Comparison of ENCODE assay signal across 26 cellular contexts in genomic region chr2:198775737-198776136, GRCh38.
A peak's percentile ranks its signal among the peaks of the same experiment; 100 is the strongest.
DNase-seq lines count a peak whose midpoint lies in the region; ATAC-seq and TF ChIP-seq lines count a peak whose summit lies in the region.
"Had no signal": no experiment of that assay in that cellular context is flagged by ENCODE, and none has a peak within 500 bp of the region (broad histone marks: within the 10 kb centered on the region; RNA-seq: fewer than 3 reads in every experiment).

No MANE protein-coding gene starts in this region.

- no peak for TF ChIP-seq CTCF in OCI-LY3 (IDR thresholded peaks at IDR 0.05; ENCODE audit: low read depth, low read length)
- no peak for TF ChIP-seq CTCF in epithelial cell of esophagus (IDR thresholded peaks at IDR 0.05; ENCODE audit: insufficient read depth, low read depth, low read length, missing control alignments)
- TF ChIP-seq CTCF in osteoblast (IDR thresholded peaks at IDR 0.05; ENCODE audit: extremely low read depth, low read depth, low read length): no peak
- TF ChIP-seq CTCF in upper lobe of right lung (IDR thresholded peaks at IDR 0.05): no peak

- H3K27me3 ChIP-seq in OCI-LY3 (ENCODE audit: low read depth, low read length) (0 out of 2 replicates have a peak, but pooled peaks cover 3% of the 10 kb centered on the region), osteoblast (ENCODE audit: insufficient read depth, low read length) (no peaks in the 10 kb centered on the region), upper lobe of right lung (no peaks in the 10 kb centered on the region)
- H3K27me3 ChIP-seq: MG63 had no signal

- no peak for ATAC-seq in upper lobe of right lung
- ATAC-seq: HCT116, HepG2, Panc1 had no signal

- H3K79me2 ChIP-seq in OCI-LY3 (ENCODE audit: low read length): no peaks in the 10 kb centered on the region
- no peaks in the 10 kb centered on the region for H3K79me2 ChIP-seq in osteoblast (ENCODE audit: insufficient read depth, low read length)

- H3K27ac ChIP-seq in OCI-LY3 (ENCODE audit: low read length) (no peak overlapping the region), osteoblast (ENCODE audit: low read depth, low read length) (no peak overlapping the region), upper lobe of right lung (no peak overlapping the region), substantia nigra (ENCODE audit: low read depth, low read length, poor library complexity, severe bottlenecking) (no peak overlapping the region)
- H3K27ac ChIP-seq: SK-N-MC had no signal

- no peak overlapping the region for H3K4me2 ChIP-seq in OCI-LY3 (ENCODE audit: low read length)
- H3K4me2 ChIP-seq in osteoblast (ENCODE audit: insufficient read depth, low read length): no peak overlapping the region

- H3K4me1 ChIP-seq in OCI-LY3 (ENCODE audit: low read length): no peaks in the 10 kb centered on the region
- H3K4me1 ChIP-seq in osteoblast (ENCODE audit: insufficient read depth, low read length): no peaks in the 10 kb centered on the region
- H3K4me1 ChIP-seq in upper lobe of right lung: no peaks in the 10 kb centered on the region

- no peak overlapping the region for H3K4me3 ChIP-seq in OCI-LY3 (ENCODE audit: low read length)
- no peak overlapping the region for H3K4me3 ChIP-seq in epithelial cell of esophagus (ENCODE audit: low read length)
- H3K4me3 ChIP-seq in osteoblast (ENCODE audit: insufficient read depth, low read length): no peak overlapping the region
- H3K4me3 ChIP-seq in upper lobe of right lung: no peak overlapping the region
- H3K4me3 ChIP-seq: MG63, SK-N-MC had no signal

- H3K36me3 ChIP-seq in OCI-LY3 (replicated peaks; ENCODE audit: low read depth, low read length): no peaks in the 10 kb centered on the region
- no peaks in the 10 kb centered on the region for H3K36me3 ChIP-seq in osteoblast (ENCODE audit: insufficient read depth, low read length)
- H3K36me3 ChIP-seq in upper lobe of right lung: no peaks in the 10 kb centered on the region
- H3K36me3 ChIP-seq: MG63 had no signal

- intact Hi-C loops in upper lobe of right lung (cut with DNase I): no loop called here

- H3K9me3 ChIP-seq in OCI-LY3 (ENCODE audit: insufficient read depth, low read length) (no peaks in the 10 kb centered on the region), osteoblast (ENCODE audit: low read depth, low read length) (no peaks in the 10 kb centered on the region), upper lobe of right lung (no peaks in the 10 kb centered on the region)
- H3K9me3 ChIP-seq: MG63 had no signal

- no peak overlapping the region for H3K9ac ChIP-seq in OCI-LY3 (ENCODE audit: low read length)

- H2AFZ ChIP-seq in OCI-LY3 (ENCODE audit: low read depth, low read length) (0 out of 2 replicates have a peak overlapping the region, but pooled peaks have one; percentile 35), osteoblast (ENCODE audit: low read length) (peak overlapping the region; percentile 73)

- peak; percentile 18 for DNase-seq in HCEC 1CT
- DNase-seq in epithelial cell of esophagus (ENCODE audit: low read depth): peak; percentile 39
- no peak for DNase-seq in osteoblast (ENCODE audit: insufficient read length, low spot score, missing footprints)
- DNase-seq in stimulated activated CD4-positive, alpha-beta T cell treated with anti-CD3 and anti-CD28 coated beads, Interleukin-15, amount 100 ng/mL, for 24 hours: no peak
- no peak for DNase-seq in upper lobe of right lung
- DNase-seq in substantia nigra (lab: John Stamatoyannopoulos, UW): no peak
- DNase-seq: C1 segment of cervical spinal cord; CD4-positive, alpha-beta memory T cell; COR-L47; DMS53; GOT3; Karpas-422; MG63; NCI-H1105 treated with DMSO at 0.1 percent for 48 hours; NCI-H146; NCI-H1930; NCI-H2107; NCI-H446; NCI-H524 treated with DMSO at 0.1 percent for 48 hours; NCI-H774; SIG-M5 had no signal

- H4K20me1 ChIP-seq in OCI-LY3 (ENCODE audit: insufficient read depth, low read length) (no peaks in the 10 kb centered on the region), osteoblast (ENCODE audit: insufficient read depth, low read length) (no peaks in the 10 kb centered on the region)

Comparison
In these comparisons a context has a peak if more than half of its experiments do, and no peak if none do; other contexts are left out.
1. DNase-seq: peak in HCEC 1CT (single experiment) and epithelial cell of esophagus (single experiment); none in osteoblast (single experiment), stimulated activated CD4-positive, alpha-beta T cell treated with anti-CD3 and anti-CD28 coated beads, Interleukin-15, amount 100 ng/mL, for 24 hours (single experiment), upper lobe of right lung (single experiment) and substantia nigra (0 of 49).